ENCODE assay signal across 18 cellular contexts in the genomic region with DNA sequence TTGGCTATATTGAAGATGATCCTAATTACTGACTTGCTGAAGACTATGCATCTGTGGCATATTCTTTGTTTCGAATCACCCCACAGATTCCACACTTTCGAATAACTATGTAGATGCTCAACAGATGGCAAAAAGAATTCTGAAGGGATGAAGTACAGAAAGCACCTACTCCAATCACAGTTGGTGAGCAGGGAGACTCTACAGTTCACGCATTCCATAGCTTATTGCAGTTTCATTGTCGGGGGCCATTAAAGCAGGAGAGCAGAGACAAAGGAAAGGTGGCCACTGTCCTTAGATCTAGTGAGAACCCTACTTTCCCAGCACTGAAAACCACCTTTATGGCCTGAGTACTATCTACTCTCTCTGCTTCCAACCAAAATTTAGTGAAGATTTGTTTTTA.
"Had no signal": no experiment of that assay in that cellular context is flagged by ENCODE, and none has a peak within 500 bp of the region (broad histone marks: within the 10 kb centered on the region; RNA-seq: fewer than 3 reads in every experiment).

No MANE protein-coding gene starts in this region.

- DNase-seq: central memory CD4-positive, alpha-beta T cell; colonic mucosa; effector memory CD8-positive, alpha-beta T cell; mucosa of descending colon; naive B cell; stimulated activated CD4-positive, alpha-beta T cell treated with anti-CD3 and anti-CD28 coated beads, Interleukin-2, amount 100 ng/mL, for 24 hours; stimulated activated CD4-positive, alpha-beta T cell treated with anti-CD3 and anti-CD28 coated beads, Interleukin-4, amount 100 ng/mL, for 24 hours; stimulated activated naive CD4-positive, alpha-beta T cell treated with Interleukin-2 at 50 U/mL for 16 hours; stomach; thyroid gland; trophoblast cell had no signal

- H3K36me3 ChIP-seq: colonic mucosa had no signal

- H3K9me3 ChIP-seq: colonic mucosa, mucosa of descending colon, stomach, thyroid gland had no signal

- H3K4me1 ChIP-seq: colonic mucosa, parathyroid adenoma had no signal

- H3K9ac ChIP-seq: parathyroid adenoma had no signal

- H3K27ac ChIP-seq: parathyroid adenoma, stomach, thyroid gland had no signal

- FAIRE-seq: frontal cortex, keratinocyte had no signal

- H3K79me2 ChIP-seq: parathyroid adenoma had no signal

- H3K27me3 ChIP-seq: colonic mucosa, stomach, thyroid gland had no signal

- H2AFZ ChIP-seq: parathyroid adenoma had no signal

- H3K4me3 ChIP-seq: colonic mucosa, lung, mucosa of descending colon, stomach, thyroid gland had no signal

- ATAC-seq: effector memory CD8-positive, alpha-beta T cell; mucosa of descending colon; natural killer cell treated with Interleukin-12 subunit alpha and Interleukin-12 subunit beta and Interleukin-15 and Interleukin-18, amount 100 ng/mL, for 72 hours; sciatic nerve; stimulated activated effector memory CD8-positive, alpha-beta T cell treated with anti-CD3 and anti-CD28 coated beads, Interleukin-12 subunit alpha, Interleukin-12 subunit beta, amount 100 ng/mL, for 72 hours had no signal
